1 cellular context compared by ENCODE assay signal in the genomic region with DNA sequence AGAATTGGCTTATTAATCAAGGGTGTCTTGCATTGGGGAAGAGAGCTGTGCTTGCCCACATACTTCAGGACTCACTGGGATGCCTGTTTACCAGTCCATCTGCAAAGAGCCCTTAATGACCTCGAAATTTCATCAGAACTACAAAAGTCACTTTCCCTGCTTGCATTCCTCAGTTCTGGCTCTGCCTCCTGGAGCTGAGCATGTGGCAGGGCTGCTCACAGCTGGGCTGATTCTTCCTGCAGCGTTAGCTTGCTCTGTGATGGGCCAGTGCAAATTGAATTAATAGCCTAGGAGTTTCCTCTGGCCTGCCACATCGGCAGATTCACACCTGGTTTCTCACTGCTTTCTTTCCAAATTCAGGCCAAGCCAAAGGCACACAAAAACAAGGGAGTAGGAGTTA.
TF ChIP-seq lines count a peak whose summit lies in the region.

No MANE protein-coding gene starts in this region.

TF ChIP-seq in IMR-90, 13 proteins besides CTCF, POLR2A, EP300 and RAD21:
- TF ChIP-seq CEBPB (IDR thresholded peaks at IDR 0.05; ENCODE audit: low read depth, low read length) = peak; percentile 24; the same call in 1 of the 2 replicates
- TF ChIP-seq MXI1 (IDR thresholded peaks at IDR 0.05; ENCODE audit: borderline replicate concordance, low read depth, low read length) = peak; percentile 90; the same call in 1 of the 2 replicates
- TF ChIP-seq SMC3 (IDR thresholded peaks at IDR 0.05; ENCODE audit: low read depth, low read length) = no peak
